Comparison of ENCODE assay signal across 11 cellular contexts in the genomic region with DNA sequence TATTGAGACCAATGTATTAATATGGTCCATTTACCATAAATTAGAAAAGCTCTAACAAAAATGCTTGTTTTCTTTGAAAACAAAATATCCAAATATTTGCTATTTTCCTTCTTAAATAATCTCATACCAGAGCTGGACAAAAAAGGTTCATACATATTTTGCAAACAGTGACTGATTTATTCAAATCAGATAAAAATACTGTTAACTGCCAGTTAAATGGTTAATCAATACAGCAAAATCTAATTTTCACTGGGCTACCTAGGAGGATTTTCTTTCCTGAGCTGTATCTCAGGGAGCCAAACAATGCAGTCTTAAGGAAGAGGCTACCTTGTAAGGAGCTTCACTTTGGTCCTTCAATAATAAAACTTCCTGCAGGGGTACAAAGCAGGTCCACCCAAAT. TPM values are rescaled to one million over a fixed set of nuclear protein-coding genes. Genes with fewer than 3 reads are reported as not detected.
DNase-seq lines count a peak whose midpoint lies in the region; ATAC-seq and TF ChIP-seq lines count a peak whose summit lies in the region.
"Had no signal": no experiment of that assay in that cellular context is flagged by ENCODE, and none has a peak within 500 bp of the region (broad histone marks: within the 10 kb centered on the region; RNA-seq: fewer than 3 reads in every experiment).

No MANE protein-coding gene starts in this region.

- intact Hi-C loops in Caco-2 (cut with micrococcal nuclease; ENCODE audit: unreplicated experiment) (no loop called here), psoas muscle (cut with DNase I) (no loop called here)

- POLR2A ChIA-PET in Caco-2 (lab: Charles Lee), result interaction anchor here (1.3 kb wide), 1 partner anchor 14 kb away, joined by 8 read pairs; no protein-coding TSS in a partner anchor

- H3K4me1 ChIP-seq in Caco-2 (peaks cover 28% of the 10 kb centered on the region), psoas muscle (peaks cover 25% of the 10 kb centered on the region)

- H3K9me3 ChIP-seq in Caco-2 (no peaks in the 10 kb centered on the region), T-helper 17 cell (ENCODE audit: control insufficient read depth, low read length, poor library complexity, severe bottlenecking) (peaks cover 2% of the 10 kb centered on the region), psoas muscle (no peaks in the 10 kb centered on the region)

- TF ChIP-seq CTCF in Caco-2 (IDR thresholded peaks at IDR 0.05; ENCODE audit: insufficient read depth in 1 of 2, low read depth in 1 of 2, low read length in 1 of 2, severe bottlenecking in 1 of 2, unreplicated experiment in 1 of 2) (no peak), glutamatergic neuron (IDR thresholded peaks at IDR 0.05; ENCODE audit: partially characterized antibody, unreplicated experiment) (no peak), psoas muscle (IDR thresholded peaks at IDR 0.05) (no peak)

- no TSS peak for BruUV-seq in Caco-2 (replicated peaks; lab: Mats Ljungman, UMichigan)

- peak overlapping the region; percentile 99 for H3K27ac ChIP-seq in psoas muscle

- H3K27me3 ChIP-seq in Caco-2 (replicated peaks; ENCODE audit: control insufficient read depth, insufficient read depth, low read length) (no peaks in the 10 kb centered on the region), psoas muscle (ENCODE audit: insufficient read depth in 3 of 3, low read length in 2 of 3) (no peaks in the 10 kb centered on the region)

- no peak overlapping the region for H3K27ac Mint-ChIP-seq in Caco-2 (ENCODE audit: unreplicated experiment)
- H3K27ac Mint-ChIP-seq in T-helper 17 cell, result peak overlapping the region; percentile 62
- no peak overlapping the region for H3K27ac Mint-ChIP-seq in glutamatergic neuron (ENCODE audit: unreplicated experiment)

- H3K27me3 Mint-ChIP-seq in Caco-2 (ENCODE audit: insufficient read depth, unreplicated experiment), result no peaks in the 10 kb centered on the region
- peaks cover 31% of the 10 kb centered on the region for H3K27me3 Mint-ChIP-seq in T-helper 17 cell
- H3K27me3 Mint-ChIP-seq in glutamatergic neuron (ENCODE audit: unreplicated experiment), result peaks cover 8% of the 10 kb centered on the region

- H3K4me1 Mint-ChIP-seq in Caco-2 (ENCODE audit: low read depth, unreplicated experiment) (peaks cover 17% of the 10 kb centered on the region), T-helper 17 cell (peaks cover 19% of the 10 kb centered on the region), glutamatergic neuron (ENCODE audit: low read depth, unreplicated experiment) (peaks cover 35% of the 10 kb centered on the region)

- ATAC-seq in T-helper 17 cell, result no peak
- ATAC-seq in psoas muscle, result no peak
- ATAC-seq in HG03135 (IDR thresholded peaks at IDR 0.05; ENCODE audit: unreplicated experiment), result no peak

- H3K36me3 Mint-ChIP-seq in Caco-2 (ENCODE audit: insufficient read depth, unreplicated experiment) (peaks cover 7% of the 10 kb centered on the region), T-helper 17 cell (ENCODE audit: low read depth) (no peaks in the 10 kb centered on the region), glutamatergic neuron (ENCODE audit: unreplicated experiment) (peaks cover 7% of the 10 kb centered on the region)

- CTCF ChIA-PET in Caco-2 (lab: Charles Lee), result no interaction called here

- DNase-seq in Caco-2 (no peak), T-helper 17 cell (no peak), glutamatergic neuron (no peak), psoas muscle (no peak), GDM1 (lab: John Stamatoyannopoulos, UW) (no peak), dedifferentiated amniotic fluid mesenchymal stem cell (ENCODE audit: extremely low spot score) (no peak)
- no peak for DNase-seq in effector CD4-positive, alpha-beta T cell
- DNase-seq: activated naive CD4-positive, alpha-beta T cell; NCI-H524; stimulated activated CD8-positive, alpha-beta memory T cell treated with anti-CD3 and anti-CD28 coated beads, Interleukin-4, amount 100 ng/mL, for 48 hours had no signal

- H3K4me3 ChIP-seq in Caco-2 (ENCODE audit: low read depth, low read length), result no peak overlapping the region
- peak overlapping the region; percentile 96 for H3K4me3 ChIP-seq in psoas muscle

- H3K36me3 ChIP-seq in Caco-2 (ENCODE audit: control insufficient read depth, insufficient read depth, low read length) (no peaks in the 10 kb centered on the region; the same call in 1 of the 2 replicates), psoas muscle (ENCODE audit: insufficient read depth in 1 of 2, low read depth in 1 of 2) (peaks cover 0 to 17% of the 10 kb centered on the region in 2 donors)

- H3K4me3 Mint-ChIP-seq in Caco-2 (ENCODE audit: unreplicated experiment) (peak overlapping the region; percentile 94), T-helper 17 cell (peak overlapping the region; percentile 91), glutamatergic neuron (ENCODE audit: unreplicated experiment) (peak overlapping the region; percentile 100)

- no peaks in the 10 kb centered on the region for H3K9me3 Mint-ChIP-seq in Caco-2 (ENCODE audit: unreplicated experiment)
- H3K9me3 Mint-ChIP-seq in glutamatergic neuron (ENCODE audit: unreplicated experiment), result peaks cover 17% of the 10 kb centered on the region

RNA-seq across cellular contexts. Expression of a gene that starts 2.0 kb away (rescaled TPM):
- 33.5 and 40.8 TPM in 2 replicates for total RNA-seq in Caco-2 (2022)
- total RNA-seq in T-helper 17 cell, result 1 to 10 TPM in 1 of 2 donors, under 1 TPM in 1; 0.78 to 3.6 TPM
- 79.7 TPM for total RNA-seq in glutamatergic neuron (ENCODE audit: unreplicated experiment)
- total RNA-seq in psoas muscle, result 100 to 1,000 TPM in 1 of 4 donors, 10 to 100 TPM in 3; 57.5 to 104 (median 78.9) TPM
- polyA plus RNA-seq in psoas muscle, result 100 to 1,000 TPM in 1 of 3 donors, 10 to 100 TPM in 2; 36.6 to 219 (median 40.8) TPM
